In the genomic region with DNA sequence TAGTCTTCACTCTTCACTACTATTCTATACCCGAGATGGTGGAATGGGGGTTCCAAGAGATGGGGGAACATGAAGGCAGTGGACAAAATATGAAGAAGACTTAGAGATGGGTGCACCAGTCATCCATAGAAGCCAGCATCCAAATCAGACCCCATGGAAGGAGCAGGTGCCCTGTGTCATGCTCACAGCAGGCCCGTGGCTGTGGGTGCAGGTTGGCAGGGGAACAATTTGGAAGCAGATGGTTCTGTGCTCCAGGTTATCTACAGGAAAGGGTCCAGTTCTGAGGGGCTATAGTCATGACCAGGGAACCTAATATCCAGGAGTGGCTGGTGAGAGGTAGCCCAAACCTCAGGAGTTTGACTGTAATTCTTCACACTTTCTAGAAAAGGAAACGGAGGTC, we compare ENCODE assay signal across 15 cellular contexts. TPM values are rescaled to one million over a fixed set of nuclear protein-coding genes. Genes with fewer than 3 reads are reported as not detected.
DNase-seq lines count a peak whose midpoint lies in the region; FAIRE-seq and TF ChIP-seq lines count a peak whose summit lies in the region.
"Had no signal": no experiment of that assay in that cellular context is flagged by ENCODE, and none has a peak within 500 bp of the region (broad histone marks: within the 10 kb centered on the region; RNA-seq: fewer than 3 reads in every experiment).

No MANE protein-coding gene starts in this region.

- H3K9ac ChIP-seq in astrocyte (ENCODE audit: low read length), result peak overlapping the region; percentile 79

- H3K27ac ChIP-seq in HL-60 (replicated peaks) (peak overlapping the region; percentile 78), astrocyte (ENCODE audit: low read depth, low read length) (peak overlapping the region; percentile 98), thyroid gland (peak overlapping the region in 2 of 3 donors; percentile 42 to 58)

- H3K36me3 ChIP-seq in astrocyte (ENCODE audit: insufficient read depth, low read length), result peaks cover 31% of the 10 kb centered on the region
- H3K36me3 ChIP-seq in thyroid gland, result no peaks in the 10 kb centered on the region

- no peak for TF ChIP-seq CTCF in HL-60 (IDR thresholded peaks at IDR 0.05; ENCODE audit: insufficient read depth, low read length)
- no peak for TF ChIP-seq CTCF in astrocyte (IDR thresholded peaks at IDR 0.05; ENCODE audit: insufficient read depth, low read depth, low read length)
- TF ChIP-seq CTCF in thyroid gland (IDR thresholded peaks at IDR 0.05), result no peak

- H3K4me3 ChIP-seq in HL-60 (replicated peaks; ENCODE audit: insufficient read depth, low read length) (no peak overlapping the region), astrocyte (ENCODE audit: insufficient read depth, low read depth, low read length) (no peak overlapping the region), thyroid gland (replicated peaks in 1 of 3) (no peak overlapping the region)
- H3K4me3 ChIP-seq: mucosa of descending colon had no signal

- peaks cover 76% of the 10 kb centered on the region for H3K4me1 Mint-ChIP-seq in astrocyte (ENCODE audit: low read depth, unreplicated experiment)

- H3K9me3 Mint-ChIP-seq in astrocyte (ENCODE audit: unreplicated experiment), result no peaks in the 10 kb centered on the region
- H3K9me3 Mint-ChIP-seq: activated naive CD4-positive, alpha-beta T cell treated with anti-CD3 and anti-CD28 coated beads, Interleukin-2, amount 50 U/mL, for 24 hours; T-helper 1 cell treated with Interleukin-12 subunit alpha and Interleukin-12 subunit beta and Interleukin-4 antibody, amounts not matched to agents 30 μg/mL and 1 μg/mL, for 36 hours had no signal

- peaks cover 30% of the 10 kb centered on the region for H3K36me3 Mint-ChIP-seq in astrocyte (ENCODE audit: low read depth, unreplicated experiment)
- H3K36me3 Mint-ChIP-seq: activated naive CD4-positive, alpha-beta T cell treated with anti-CD3 and anti-CD28 coated beads, Interleukin-2, amount 50 U/mL, for 24 hours had no signal

- no peaks in the 10 kb centered on the region for H3K9me3 ChIP-seq in astrocyte (ENCODE audit: insufficient read depth, low read depth, low read length)
- H3K9me3 ChIP-seq in thyroid gland, result no peaks in the 10 kb centered on the region
- H3K9me3 ChIP-seq: mucosa of descending colon had no signal

- intact Hi-C loops in thyroid gland (cut with DNase I), result no loop called here

- no peaks in the 10 kb centered on the region for H3K27me3 Mint-ChIP-seq in astrocyte (ENCODE audit: low read depth, unreplicated experiment)

- H2AFZ ChIP-seq in astrocyte (ENCODE audit: low read depth, low read length), result no peak overlapping the region

- H3K27ac Mint-ChIP-seq in astrocyte (ENCODE audit: unreplicated experiment), result peak overlapping the region; percentile 100
- H3K27ac Mint-ChIP-seq: activated naive CD4-positive, alpha-beta T cell treated with anti-CD3 and anti-CD28 coated beads, Interleukin-2, amount 50 U/mL, for 24 hours; T-helper 1 cell treated with Interleukin-12 subunit alpha and Interleukin-12 subunit beta and Interleukin-4 antibody, amounts not matched to agents 30 μg/mL and 1 μg/mL, for 36 hours had no signal

- FAIRE-seq in astrocyte (lab: Jason Lieb, UNC), result no peak
- FAIRE-seq: islet of Langerhans had no signal

- H3K4me2 ChIP-seq in astrocyte (ENCODE audit: low read length), result peak overlapping the region; percentile 67

- DNase-seq in HL-60 (ENCODE audit: low read depth in 1 of 2, low spot score in 1 of 2), result no peak
- no peak for DNase-seq in astrocyte (ENCODE audit: low read depth)
- peak; percentile 55 for DNase-seq in islet precursor cell
- no peak for DNase-seq in thyroid gland
- DNase-seq in foreskin melanocyte, result no peak
- DNase-seq in NCI-H1436 treated with DMSO at 0.1 percent for 48 hours (lab: John Stamatoyannopoulos, UW), result no peak
- no peak for DNase-seq in Kasumi-1 (lab: John Stamatoyannopoulos, UW)
- DNase-seq: activated CD8-positive, alpha-beta memory T cell treated with anti-CD3 and anti-CD28 coated beads, Interleukin-2, amount 50 U/mL, for 48 hours; glutamatergic neuron; mucosa of descending colon; RPMI8226; stimulated activated naive CD8-positive, alpha-beta T cell treated with anti-CD3 and anti-CD28 coated beads, Interleukin-15, Interleukin-2, amounts not matched to agents 100 U/mL and 50 U/mL, for 24 hours had no signal

- TF ChIP-seq POLR2A in thyroid gland (IDR thresholded peaks at IDR 0.05), result no peak

- H3K27me3 ChIP-seq in HL-60 (ENCODE audit: insufficient read depth, poor library complexity, severe bottlenecking) (no peaks in the 10 kb centered on the region), astrocyte (ENCODE audit: insufficient read depth, low read length) (no peaks in the 10 kb centered on the region), thyroid gland (no peaks in the 10 kb centered on the region)

- H3K4me1 ChIP-seq in astrocyte (ENCODE audit: insufficient read depth, low read length) (peaks cover 80% of the 10 kb centered on the region), thyroid gland (peaks cover 50 to 77% of the 10 kb centered on the region in 2 donors)

- 89 to 92% methylated on average over 3 of the region's 3 CpGs for WGBS in thyroid gland, 2 donors

- H3K4me3 Mint-ChIP-seq in astrocyte (ENCODE audit: unreplicated experiment), result no peak overlapping the region
- H3K4me3 Mint-ChIP-seq: activated naive CD4-positive, alpha-beta T cell treated with anti-CD3 and anti-CD28 coated beads, Interleukin-2, amount 50 U/mL, for 24 hours; T-helper 1 cell treated with Interleukin-12 subunit alpha and Interleukin-12 subunit beta and Interleukin-4 antibody, amounts not matched to agents 30 μg/mL and 1 μg/mL, for 36 hours had no signal

- no peaks in the 10 kb centered on the region for H3K79me2 ChIP-seq in astrocyte (ENCODE audit: insufficient read depth, low read length)

- H4K20me1 ChIP-seq in astrocyte (ENCODE audit: insufficient read depth, low read length), result peaks cover 4% of the 10 kb centered on the region

RNA-seq across cellular contexts. Expression of gene LPCAT2, which starts 9.6 kb away (rescaled TPM):
- total RNA-seq in astrocyte (67.1 and 74.4 TPM in 2 replicates), thyroid gland (100 to 1,000 TPM; 115 to 274 (median 214) TPM)

RNA-seq across cellular contexts. Expression of gene MMP2, which starts 20.3 kb away (rescaled TPM):
- total RNA-seq in astrocyte (1,220 and 1,246 TPM in 2 replicates), thyroid gland (100 to 1,000 TPM in 3 of 4 donors, 10 to 100 TPM in 1; 94.9 to 286 (median 216) TPM)
